In genomic region chr20:62816879-62817873, GRCh38 we compare ENCODE assay signal across 10 cellular contexts. TPM values are rescaled to one million over a fixed set of nuclear protein-coding genes. Genes with fewer than 3 reads are reported as not detected.
DNase-seq lines count a peak whose midpoint lies in the region; ATAC-seq and TF ChIP-seq lines count a peak whose summit lies in the region.
"Had no signal": no experiment of that assay in that cellular context is flagged by ENCODE, and none has a peak within 500 bp of the region (broad histone marks: within the 10 kb centered on the region; RNA-seq: fewer than 3 reads in every experiment).

COL9A3 (plus strand) TSS chr20:62817050; CDS start chr20:62817065, 15 bp downstream.

- TF ChIP-seq POLR2A in IMR-90 (IDR thresholded peaks at IDR 0.05; ENCODE audit: low read depth, low read length) = no peak

- H3K4me3 ChIP-seq in BLaER1 (peak within 1 kb of the TSS; percentile 64), IMR-90 (ENCODE audit: insufficient read depth, low read depth, low read length) (peak within 1 kb of the TSS; percentile 18; the same call in 1 of the 2 replicates), endodermal cell (ENCODE audit: low read length) (peak within 1 kb of the TSS; percentile 79), neural cell (ENCODE audit: low read length) (peak within 1 kb of the TSS; percentile 57)

- no peak within 1 kb of the TSS for H2AK5ac ChIP-seq in IMR-90 (ENCODE audit: low read depth, low read length)

- no peak within 1 kb of the TSS for H2BK15ac ChIP-seq in IMR-90 (ENCODE audit: low read depth, low read length)

- peaks cover 19% of the 10 kb centered on the region for H3K36me3 ChIP-seq in BLaER1
- H3K36me3 ChIP-seq in IMR-90 (ENCODE audit: control insufficient read depth, insufficient read depth, low read length) = peaks cover 9% of the 10 kb centered on the region; the same call in 1 of the 2 replicates
- no peaks in the 10 kb centered on the region for H3K36me3 ChIP-seq in endodermal cell (ENCODE audit: control insufficient read depth, insufficient read depth, low read length)
- H3K36me3 ChIP-seq in neural cell (ENCODE audit: insufficient read depth, low read length) = no peaks in the 10 kb centered on the region

- peaks cover 66% of the 10 kb centered on the region for H3K27me3 ChIP-seq in BLaER1
- H3K27me3 ChIP-seq in IMR-90 (ENCODE audit: control insufficient read depth, insufficient read depth, low read length) = peaks cover 23% of the 10 kb centered on the region
- H3K27me3 ChIP-seq in endodermal cell (ENCODE audit: control insufficient read depth, insufficient read depth, low read length, poor library complexity, severe bottlenecking) = no peaks in the 10 kb centered on the region
- H3K27me3 ChIP-seq in neural cell (ENCODE audit: insufficient read depth, low read depth, low read length) = peaks cover 25% of the 10 kb centered on the region

- H3F3A ChIP-seq in neural cell (ENCODE audit: insufficient read depth, low read length, poor library complexity, severe bottlenecking) = no peaks in the 10 kb centered on the region

- intact Hi-C loops in IMR-90 (cut with micrococcal nuclease) = no loop called here

- H3K4me1 Mint-ChIP-seq in endodermal cell = peaks cover 14% of the 10 kb centered on the region

- no peak within 1 kb of the TSS for H4K5ac ChIP-seq in IMR-90 (ENCODE audit: low read depth, low read length)

- no peaks in the 10 kb centered on the region for H3K79me2 ChIP-seq in neural cell (replicated peaks; ENCODE audit: insufficient read depth, low read length)

- in situ Hi-C loops in IMR-90 (cut with MboI; ENCODE audit: low sequenced_read_pairs) = no loop called here

- H3K9me3 ChIP-seq in BLaER1 = no peaks in the 10 kb centered on the region
- H3K9me3 ChIP-seq in IMR-90 (ENCODE audit: control insufficient read depth, insufficient read depth, low read length) = no peaks in the 10 kb centered on the region
- H3K9me3 ChIP-seq in endodermal cell (ENCODE audit: control insufficient read depth, low read length) = no peaks in the 10 kb centered on the region
- H3K9me3 ChIP-seq in neural cell (ENCODE audit: low read length) = no peaks in the 10 kb centered on the region

- H3K79me1 ChIP-seq in IMR-90 (ENCODE audit: low read depth in 1 of 2, low read length in 2 of 2) = no peaks in the 10 kb centered on the region

- no peak for TF ChIP-seq EP300 in neural cell (conservative IDR thresholded peaks at IDR 0.05; ENCODE audit: poor library complexity, severe bottlenecking)

- no peak within 1 kb of the TSS for H2BK5ac ChIP-seq in IMR-90 (ENCODE audit: low read depth, low read length, poor library complexity, severe bottlenecking)

- peak within 1 kb of the TSS; percentile 90 for H2AK9ac ChIP-seq in IMR-90 (replicated peaks; ENCODE audit: low read depth, low read length, poor library complexity)

- H3K27me3 Mint-ChIP-seq in endodermal cell (ENCODE audit: insufficient read depth) = peaks cover 15% of the 10 kb centered on the region

- 11% methylated on average over 28 of the region's 109 CpGs; no CpG with 5 or more reads in 1 of the 2 experiments for WGBS in IMR-90 (ENCODE audit: extremely low coverage in 2 of 2, insufficient read length in 1 of 2), 2 experiments
- WGBS in endodermal cell (ENCODE audit: insufficient coverage in 1 of 2, insufficient read length in 1 of 2), 2 experiments = 3 to 12% methylated on average over 21 to 109 of the region's 109 CpGs

- H2AFZ ChIP-seq in IMR-90 (replicated peaks; ENCODE audit: low read length, poor library complexity) = peak within 1 kb of the TSS; percentile 81
- H2AFZ ChIP-seq in neural cell (ENCODE audit: low read depth, low read length) = no peak within 1 kb of the TSS

- no peak within 1 kb of the TSS for H3K23ac ChIP-seq in IMR-90 (ENCODE audit: low read depth, low read length)

- H3K36me3 Mint-ChIP-seq in endodermal cell (ENCODE audit: low read depth) = peaks cover 1% of the 10 kb centered on the region

- H4K20me1 ChIP-seq in BLaER1 (peaks cover 90% of the 10 kb centered on the region), IMR-90 (ENCODE audit: insufficient read depth, low read length) (peaks cover 10% of the 10 kb centered on the region; the same call in 1 of the 2 replicates), neural cell (ENCODE audit: insufficient read depth) (no peaks in the 10 kb centered on the region)

- no peaks in the 10 kb centered on the region for H3K9me3 Mint-ChIP-seq in endodermal cell

- H4K8ac ChIP-seq in IMR-90 (ENCODE audit: low read depth in 2 of 2, low read length in 2 of 2) = no peak within 1 kb of the TSS

- H3K4me2 ChIP-seq in BLaER1 (peak within 1 kb of the TSS; percentile 97), IMR-90 (ENCODE audit: low read depth, low read length) (peak within 1 kb of the TSS; percentile 60), neural cell (ENCODE audit: low read length) (no peak within 1 kb of the TSS)

- ATAC-seq in IMR-90 (ENCODE audit: low read depth) (peak; percentile 6; the same call in 1 of the 2 replicates), HG02798 (IDR thresholded peaks at IDR 0.05; ENCODE audit: poor library complexity, unreplicated experiment) (no peak), GM19455 (IDR thresholded peaks at IDR 0.05; ENCODE audit: unreplicated experiment) (no peak), GM21526 (IDR thresholded peaks at IDR 0.05; ENCODE audit: low FRiP score, unreplicated experiment) (no peak), HG03457 (IDR thresholded peaks at IDR 0.05; ENCODE audit: unreplicated experiment) (no peak)

- no TSS peak for BruUV-seq in IMR-90 (replicated peaks; lab: Mats Ljungman, UMichigan)

- no peak within 1 kb of the TSS for H4K91ac ChIP-seq in IMR-90 (ENCODE audit: insufficient read depth, low read depth, low read length)

- POLR2A ChIA-PET in IMR-90 (lab: Charles Lee; ENCODE audit: unreplicated experiment) = no interaction called here

- DNase-seq in IMR-90 (no peak), endodermal cell (peak; percentile 73)
- DNase-seq: NCI-H446 had no signal

- TF ChIP-seq CTCF in IMR-90 (conservative IDR thresholded peaks at IDR 0.05; ENCODE audit: low read depth, low read length) = no peak
- no peak for TF ChIP-seq CTCF in endodermal cell (conservative IDR thresholded peaks at IDR 0.05)
- TF ChIP-seq CTCF in neural cell (IDR thresholded peaks at IDR 0.05; ENCODE audit: poor library complexity, severe bottlenecking) = no peak

- H3K9ac ChIP-seq in BLaER1 (peak within 1 kb of the TSS; percentile 73), IMR-90 (ENCODE audit: low read depth, low read length) (no peak within 1 kb of the TSS), endodermal cell (ENCODE audit: extremely low read depth, low read length, poor library complexity, severe bottlenecking) (peak within 1 kb of the TSS; percentile 80), neural cell (ENCODE audit: low read length) (no peak within 1 kb of the TSS)

- H3K56ac ChIP-seq in IMR-90 (ENCODE audit: extremely low read depth, insufficient read depth, low read length) = no peak within 1 kb of the TSS

- H2BK20ac ChIP-seq in IMR-90 (ENCODE audit: low read depth, low read length) = no peak within 1 kb of the TSS

- H3K14ac ChIP-seq in IMR-90 (replicated peaks; ENCODE audit: low read depth, low read length) = no peak within 1 kb of the TSS

- no peak for TF ChIP-seq RAD21 in IMR-90 (IDR thresholded peaks at IDR 0.05; ENCODE audit: low read length)
- TF ChIP-seq RAD21 in neural cell (conservative IDR thresholded peaks at IDR 0.05) = no peak

- H3K4me3 Mint-ChIP-seq in endodermal cell = peak within 1 kb of the TSS; percentile 54

- H3K9me2 ChIP-seq in neural cell (ENCODE audit: insufficient read depth, low read length) = no peaks in the 10 kb centered on the region

- H3K4me1 ChIP-seq in BLaER1 (peaks cover 94% of the 10 kb centered on the region), IMR-90 (ENCODE audit: control insufficient read depth, insufficient read depth, low read length) (peaks cover 20% of the 10 kb centered on the region), endodermal cell (ENCODE audit: control insufficient read depth, insufficient read depth, low read length) (no peaks in the 10 kb centered on the region)

- CTCF ChIA-PET in IMR-90 (lab: Yijun Ruan, JAX) = no interaction called here

- H3K4ac ChIP-seq in IMR-90 (ENCODE audit: low read depth, low read length) = no peak within 1 kb of the TSS

- 0 out of 2 replicates have a peak within 1 kb of the TSS, but pooled peaks have one; percentile 4 for H2BK120ac ChIP-seq in IMR-90 (ENCODE audit: low read depth, low read length)

- H3K9me1 ChIP-seq in IMR-90 (ENCODE audit: insufficient read depth, low read length) = no peaks in the 10 kb centered on the region

- H3K18ac ChIP-seq in IMR-90 (ENCODE audit: low read depth, low read length) = no peak within 1 kb of the TSS

- peak within 1 kb of the TSS; percentile 92 for H3K27ac Mint-ChIP-seq in endodermal cell

- dilution Hi-C loops in IMR-90 (cut with HindIII; ENCODE audit: low sequenced_read_pairs, unreplicated experiment) = no loop called here

- H3K27ac ChIP-seq in BLaER1 (peak within 1 kb of the TSS; percentile 58), IMR-90 (ENCODE audit: insufficient read depth, low read length) (no peak within 1 kb of the TSS), endodermal cell (ENCODE audit: low read depth, low read length) (no peak within 1 kb of the TSS), neural cell (ENCODE audit: low read length) (no peak within 1 kb of the TSS)

TF ChIP-seq in IMR-90, 13 proteins besides CTCF, POLR2A, EP300 and RAD21 (continues in another document):
- TF ChIP-seq CEBPB (IDR thresholded peaks at IDR 0.05; ENCODE audit: low read depth, low read length) (no peak), MAFK (IDR thresholded peaks at IDR 0.05; ENCODE audit: low read depth, low read length) (no peak), NFE2L2 (IDR thresholded peaks at IDR 0.05; ENCODE audit: low read depth, low read length) (no peak), SMC3 (IDR thresholded peaks at IDR 0.05; ENCODE audit: low read depth, low read length) (no peak), BHLHE40 (IDR thresholded peaks at IDR 0.05; ENCODE audit: low read depth, low read length) (no peak), FOS (IDR thresholded peaks at IDR 0.05; ENCODE audit: low read depth, low read length) (no peak)

TF ChIP-seq in neural cell, 6 proteins besides CTCF, POLR2A, EP300 and RAD21:
- no peak for TF ChIP-seq POLR2AphosphoS5 (IDR thresholded peaks at IDR 0.05)
- TF ChIP-seq SMC3 (conservative IDR thresholded peaks at IDR 0.05; ENCODE audit: poor library complexity) = no peak
- no peak for TF ChIP-seq TAF1 (IDR thresholded peaks at IDR 0.05; ENCODE audit: low read depth)
TF ChIP-seq in neural cell: peak in this region for 0.

RNA-seq across cellular contexts. Expression of gene COL9A3, which starts in this region (rescaled TPM):
- 0.28 and 0.36 TPM in 2 replicates for total RNA-seq in IMR-90 (2012; rRNA removed)
- 1.4 TPM in 2 replicates for polyA plus RNA-seq in IMR-90 (2012; rRNA removed)
- polyA plus RNA-seq in IMR-90 (2012; cell fraction: cytosol; rRNA removed) = 2.3 and 2.9 TPM in 2 replicates
- 11.3 and 14.6 TPM in 2 replicates for polyA plus RNA-seq in IMR-90 (2012; cell fraction: nucleus; rRNA removed; ENCODE audit: low replicate concordance)
- 100 to 1,000 TPM in 1 of 2 donors, 10 to 100 TPM in 1; 48.9 to 133 TPM for total RNA-seq in endodermal cell
- polyA plus RNA-seq in endodermal cell (2013, experiment 1 of 2) = 71.6 TPM
- 66.6 TPM for polyA plus RNA-seq in endodermal cell (2013, experiment 2 of 2)
- polyA plus RNA-seq in neural cell = 1.0 and 3.1 TPM in 2 replicates
- polyA minus RNA-seq in neural cell = 0.58 TPM in 1 of 2 replicates, not detected in the other
- total RNA-seq: bronchial epithelial cell had no signal

Comparison
In these comparisons a context has a peak if more than half of its experiments do, and no peak if none do; other contexts are left out.
1. RNA of gene COL9A3 (total RNA-seq): 48.9 to 133 TPM in endodermal cell; 0.28 to 0.36 TPM in IMR-90; every median in the first group is over 10 times any median in the second.
2. H3K4me3 ChIP-seq: peak in every context shown above with its lines; median percentile 79 in endodermal cell; 64 in BLaER1; 57 in neural cell; 18 in IMR-90.
3. H3K9ac ChIP-seq: peak in BLaER1 (single experiment) and endodermal cell (single experiment); none in IMR-90 (single experiment) and neural cell (single experiment).